1 cellular context compared by ENCODE assay signal in the genomic region with DNA sequence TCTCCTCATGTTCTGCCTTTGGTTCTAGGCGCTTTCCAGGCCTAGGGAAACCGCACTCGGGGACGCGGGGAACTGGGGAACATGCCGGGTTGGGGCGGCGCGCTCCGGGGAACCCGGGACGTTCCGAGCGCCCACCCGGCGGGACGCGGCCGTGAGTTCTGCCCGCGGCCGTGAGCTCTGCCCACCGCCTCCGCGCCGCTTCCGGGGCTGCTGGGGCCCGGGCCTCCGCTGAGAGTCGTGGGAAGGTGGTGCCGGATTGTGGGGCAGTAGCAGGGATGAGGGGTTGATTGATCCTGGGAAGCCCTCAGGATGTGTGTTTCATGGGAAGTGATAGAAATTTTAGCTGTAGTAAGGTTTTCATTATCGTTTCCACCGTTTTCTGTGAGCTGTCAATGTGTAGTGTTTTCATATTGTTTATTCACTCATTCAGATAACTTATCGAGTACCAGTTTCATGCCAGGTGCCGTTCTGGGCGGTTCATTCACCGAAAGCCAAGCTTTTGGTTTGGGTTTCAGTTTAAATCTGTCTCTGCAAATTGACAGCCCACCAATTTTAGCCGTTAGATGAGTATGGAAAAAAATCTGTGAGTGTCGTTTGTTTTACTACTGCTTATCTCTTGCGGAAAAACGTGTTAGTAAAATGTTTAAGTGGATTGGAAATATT.
TF ChIP-seq lines count a peak whose summit lies in the region.

No MANE protein-coding gene starts in this region.

TF ChIP-seq in K562, 482 proteins besides CTCF, POLR2A, EP300 and RAD21:
- TF ChIP-seq ELF1 (tag; IDR thresholded peaks at IDR 0.05) = 0 out of 2 replicates have a peak, but pooled peaks have one; percentile 10
- no peak for TF ChIP-seq NFE2 (IDR thresholded peaks at IDR 0.05; ENCODE audit: low read depth)
- TF ChIP-seq, protein P1, sequence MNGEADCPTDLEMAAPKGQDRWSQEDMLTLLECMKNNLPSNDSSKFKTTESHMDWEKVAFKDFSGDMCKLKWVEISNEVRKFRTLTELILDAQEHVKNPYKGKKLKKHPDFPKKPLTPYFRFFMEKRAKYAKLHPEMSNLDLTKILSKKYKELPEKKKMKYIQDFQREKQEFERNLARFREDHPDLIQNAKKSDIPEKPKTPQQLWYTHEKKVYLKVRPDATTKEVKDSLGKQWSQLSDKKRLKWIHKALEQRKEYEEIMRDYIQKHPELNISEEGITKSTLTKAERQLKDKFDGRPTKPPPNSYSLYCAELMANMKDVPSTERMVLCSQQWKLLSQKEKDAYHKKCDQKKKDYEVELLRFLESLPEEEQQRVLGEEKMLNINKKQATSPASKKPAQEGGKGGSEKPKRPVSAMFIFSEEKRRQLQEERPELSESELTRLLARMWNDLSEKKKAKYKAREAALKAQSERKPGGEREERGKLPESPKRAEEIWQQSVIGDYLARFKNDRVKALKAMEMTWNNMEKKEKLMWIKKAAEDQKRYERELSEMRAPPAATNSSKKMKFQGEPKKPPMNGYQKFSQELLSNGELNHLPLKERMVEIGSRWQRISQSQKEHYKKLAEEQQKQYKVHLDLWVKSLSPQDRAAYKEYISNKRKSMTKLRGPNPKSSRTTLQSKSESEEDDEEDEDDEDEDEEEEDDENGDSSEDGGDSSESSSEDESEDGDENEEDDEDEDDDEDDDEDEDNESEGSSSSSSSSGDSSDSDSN (IDR thresholded peaks at IDR 0.05; ENCODE audit: borderline replicate concordance in 1 of 2, low read depth in 2 of 2, low read length in 2 of 2) = peak; percentile 40 to 70; a peak in 3 of 4 replicates
- TF ChIP-seq ZNF696 (CRISPR knock-in tag; conservative IDR thresholded peaks at IDR 0.05) = no peak
- TF ChIP-seq NR2C2 (CRISPR knock-in tag; IDR thresholded peaks at IDR 0.05) = no peak
- TF ChIP-seq NR2C2 (tag; IDR thresholded peaks at IDR 0.05) = peak; percentile 7
- no peak for TF ChIP-seq SNRNP70 (optimal IDR thresholded peaks at IDR 0.05; ENCODE audit: low read depth, low read length)
- TF ChIP-seq NONO (IDR thresholded peaks at IDR 0.05; ENCODE audit: low read depth in 2 of 2, low read length in 1 of 2) = peak in 1 of 2 experiments; percentile 17; a peak in 1 of 4 replicates
- peak in 1 of 2 experiments; percentile 16; a peak in 1 of 4 replicates for TF ChIP-seq KDM1A (IDR thresholded peaks at IDR 0.05)
- 0 out of 2 replicates have a peak, but pooled peaks have one; percentile 21 for TF ChIP-seq ZNF431 (CRISPR knock-in tag; IDR thresholded peaks at IDR 0.05)
- TF ChIP-seq, protein P2, sequence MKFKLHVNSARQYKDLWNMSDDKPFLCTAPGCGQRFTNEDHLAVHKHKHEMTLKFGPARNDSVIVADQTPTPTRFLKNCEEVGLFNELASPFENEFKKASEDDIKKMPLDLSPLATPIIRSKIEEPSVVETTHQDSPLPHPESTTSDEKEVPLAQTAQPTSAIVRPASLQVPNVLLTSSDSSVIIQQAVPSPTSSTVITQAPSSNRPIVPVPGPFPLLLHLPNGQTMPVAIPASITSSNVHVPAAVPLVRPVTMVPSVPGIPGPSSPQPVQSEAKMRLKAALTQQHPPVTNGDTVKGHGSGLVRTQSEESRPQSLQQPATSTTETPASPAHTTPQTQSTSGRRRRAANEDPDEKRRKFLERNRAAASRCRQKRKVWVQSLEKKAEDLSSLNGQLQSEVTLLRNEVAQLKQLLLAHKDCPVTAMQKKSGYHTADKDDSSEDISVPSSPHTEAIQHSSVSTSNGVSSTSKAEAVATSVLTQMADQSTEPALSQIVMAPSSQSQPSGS (CRISPR knock-in tag; IDR thresholded peaks at IDR 0.05) = 0 out of 2 replicates have a peak, but pooled peaks have one; percentile 26
- TF ChIP-seq, protein P3, sequence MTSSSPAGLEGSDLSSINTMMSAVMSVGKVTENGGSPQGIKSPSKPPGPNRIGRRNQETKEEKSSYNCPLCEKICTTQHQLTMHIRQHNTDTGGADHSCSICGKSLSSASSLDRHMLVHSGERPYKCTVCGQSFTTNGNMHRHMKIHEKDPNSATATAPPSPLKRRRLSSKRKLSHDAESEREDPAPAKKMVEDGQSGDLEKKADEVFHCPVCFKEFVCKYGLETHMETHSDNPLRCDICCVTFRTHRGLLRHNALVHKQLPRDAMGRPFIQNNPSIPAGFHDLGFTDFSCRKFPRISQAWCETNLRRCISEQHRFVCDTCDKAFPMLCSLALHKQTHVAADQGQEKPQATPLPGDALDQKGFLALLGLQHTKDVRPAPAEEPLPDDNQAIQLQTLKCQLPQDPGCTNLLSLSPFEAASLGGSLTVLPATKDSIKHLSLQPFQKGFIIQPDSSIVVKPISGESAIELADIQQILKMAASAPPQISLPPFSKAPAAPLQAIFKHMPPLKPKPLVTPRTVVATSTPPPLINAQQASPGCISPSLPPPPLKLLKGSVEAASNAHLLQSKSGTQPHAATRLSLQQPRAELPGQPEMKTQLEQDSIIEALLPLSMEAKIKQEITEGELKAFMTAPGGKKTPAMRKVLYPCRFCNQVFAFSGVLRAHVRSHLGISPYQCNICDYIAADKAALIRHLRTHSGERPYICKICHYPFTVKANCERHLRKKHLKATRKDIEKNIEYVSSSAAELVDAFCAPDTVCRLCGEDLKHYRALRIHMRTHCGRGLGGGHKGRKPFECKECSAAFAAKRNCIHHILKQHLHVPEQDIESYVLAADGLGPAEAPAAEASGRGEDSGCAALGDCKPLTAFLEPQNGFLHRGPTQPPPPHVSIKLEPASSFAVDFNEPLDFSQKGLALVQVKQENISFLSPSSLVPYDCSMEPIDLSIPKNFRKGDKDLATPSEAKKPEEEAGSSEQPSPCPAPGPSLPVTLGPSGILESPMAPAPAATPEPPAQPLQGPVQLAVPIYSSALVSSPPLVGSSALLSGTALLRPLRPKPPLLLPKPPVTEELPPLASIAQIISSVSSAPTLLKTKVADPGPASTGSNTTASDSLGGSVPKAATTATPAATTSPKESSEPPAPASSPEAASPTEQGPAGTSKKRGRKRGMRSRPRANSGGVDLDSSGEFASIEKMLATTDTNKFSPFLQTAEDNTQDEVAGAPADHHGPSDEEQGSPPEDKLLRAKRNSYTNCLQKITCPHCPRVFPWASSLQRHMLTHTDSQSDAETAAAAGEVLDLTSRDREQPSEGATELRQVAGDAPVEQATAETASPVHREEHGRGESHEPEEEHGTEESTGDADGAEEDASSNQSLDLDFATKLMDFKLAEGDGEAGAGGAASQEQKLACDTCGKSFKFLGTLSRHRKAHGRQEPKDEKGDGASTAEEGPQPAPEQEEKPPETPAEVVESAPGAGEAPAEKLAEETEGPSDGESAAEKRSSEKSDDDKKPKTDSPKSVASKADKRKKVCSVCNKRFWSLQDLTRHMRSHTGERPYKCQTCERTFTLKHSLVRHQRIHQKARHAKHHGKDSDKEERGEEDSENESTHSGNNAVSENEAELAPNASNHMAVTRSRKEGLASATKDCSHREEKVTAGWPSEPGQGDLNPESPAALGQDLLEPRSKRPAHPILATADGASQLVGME (CRISPR knock-in tag; IDR thresholded peaks at IDR 0.05) = 0 out of 2 replicates have a peak, but pooled peaks have one; percentile 14
- peak; percentile 3; the same call in 1 of the 2 replicates for TF ChIP-seq EGR1 (conservative IDR thresholded peaks at IDR 0.05)
- peak; percentile 5 for TF ChIP-seq U2AF1 (optimal IDR thresholded peaks at IDR 0.05; ENCODE audit: low read depth, low read length)
- 0 out of 2 replicates have a peak, but pooled peaks have one; percentile 58 for TF ChIP-seq RBM14 (IDR thresholded peaks at IDR 0.05; ENCODE audit: borderline replicate concordance, insufficient read depth, low read depth, low read length)
- TF ChIP-seq, protein P4, sequence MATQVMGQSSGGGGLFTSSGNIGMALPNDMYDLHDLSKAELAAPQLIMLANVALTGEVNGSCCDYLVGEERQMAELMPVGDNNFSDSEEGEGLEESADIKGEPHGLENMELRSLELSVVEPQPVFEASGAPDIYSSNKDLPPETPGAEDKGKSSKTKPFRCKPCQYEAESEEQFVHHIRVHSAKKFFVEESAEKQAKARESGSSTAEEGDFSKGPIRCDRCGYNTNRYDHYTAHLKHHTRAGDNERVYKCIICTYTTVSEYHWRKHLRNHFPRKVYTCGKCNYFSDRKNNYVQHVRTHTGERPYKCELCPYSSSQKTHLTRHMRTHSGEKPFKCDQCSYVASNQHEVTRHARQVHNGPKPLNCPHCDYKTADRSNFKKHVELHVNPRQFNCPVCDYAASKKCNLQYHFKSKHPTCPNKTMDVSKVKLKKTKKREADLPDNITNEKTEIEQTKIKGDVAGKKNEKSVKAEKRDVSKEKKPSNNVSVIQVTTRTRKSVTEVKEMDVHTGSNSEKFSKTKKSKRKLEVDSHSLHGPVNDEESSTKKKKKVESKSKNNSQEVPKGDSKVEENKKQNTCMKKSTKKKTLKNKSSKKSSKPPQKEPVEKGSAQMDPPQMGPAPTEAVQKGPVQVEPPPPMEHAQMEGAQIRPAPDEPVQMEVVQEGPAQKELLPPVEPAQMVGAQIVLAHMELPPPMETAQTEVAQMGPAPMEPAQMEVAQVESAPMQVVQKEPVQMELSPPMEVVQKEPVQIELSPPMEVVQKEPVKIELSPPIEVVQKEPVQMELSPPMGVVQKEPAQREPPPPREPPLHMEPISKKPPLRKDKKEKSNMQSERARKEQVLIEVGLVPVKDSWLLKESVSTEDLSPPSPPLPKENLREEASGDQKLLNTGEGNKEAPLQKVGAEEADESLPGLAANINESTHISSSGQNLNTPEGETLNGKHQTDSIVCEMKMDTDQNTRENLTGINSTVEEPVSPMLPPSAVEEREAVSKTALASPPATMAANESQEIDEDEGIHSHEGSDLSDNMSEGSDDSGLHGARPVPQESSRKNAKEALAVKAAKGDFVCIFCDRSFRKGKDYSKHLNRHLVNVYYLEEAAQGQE (CRISPR knock-in tag; IDR thresholded peaks at IDR 0.05; ENCODE audit: low read depth) = peak; percentile 32; the same call in 1 of the 2 replicates
- peak; percentile 21 for TF ChIP-seq CHD1 (IDR thresholded peaks at IDR 0.05; ENCODE audit: low read length)
- TF ChIP-seq MEF2A (IDR thresholded peaks at IDR 0.05; ENCODE audit: control insufficient read depth, low read depth, low read length) = no peak
- TF ChIP-seq ZFX (CRISPR knock-in tag; IDR thresholded peaks at IDR 0.05) = peak; percentile 26; the same call in 1 of the 2 replicates
- no peak for TF ChIP-seq SAFB2 (IDR thresholded peaks at IDR 0.05; ENCODE audit: borderline replicate concordance, low read depth, low read length, severe bottlenecking)
TF ChIP-seq in K562: peak in this region for 14.
